In the genomic region with DNA sequence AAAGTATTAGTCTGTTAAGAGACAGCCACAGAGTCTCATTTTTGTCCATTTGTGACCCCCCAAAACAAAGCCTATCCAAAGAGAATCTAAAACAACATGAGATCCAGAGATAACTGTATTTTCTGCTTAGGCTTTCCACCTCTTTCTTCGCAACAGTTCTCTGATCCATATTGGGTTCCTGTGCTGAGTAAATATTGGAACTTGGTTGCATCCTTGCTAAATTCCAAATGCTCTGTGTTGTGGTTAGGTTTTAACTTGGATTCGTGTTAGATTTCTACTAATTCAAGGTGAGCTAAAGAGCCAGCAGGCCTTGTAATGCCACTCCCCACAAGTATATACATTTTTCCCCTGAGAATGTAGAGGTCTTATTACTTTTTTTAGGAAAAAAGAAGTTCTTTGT, we compare ENCODE assay signal across 3 cellular contexts.
TF ChIP-seq lines count a peak whose summit lies in the region.

No MANE protein-coding gene starts in this region.

TF ChIP-seq in liver, 16 proteins besides CTCF, POLR2A, EP300 and RAD21:
- TF ChIP-seq HNF4A (conservative IDR thresholded peaks at IDR 0.05) (peak in 1 of 2 donors; percentile 3), FOXA2 (IDR thresholded peaks at IDR 0.05) (peak; percentile 44), REST (IDR thresholded peaks at IDR 0.05) (no peak), RXRA (IDR thresholded peaks at IDR 0.05) (no peak), HNF4G (IDR thresholded peaks at IDR 0.05) (no peak), JUND (IDR thresholded peaks at IDR 0.05) (no peak), EGR1 (IDR thresholded peaks at IDR 0.05; ENCODE audit: low read depth in 2 of 2) (no peak), NR2F2 (IDR thresholded peaks at IDR 0.05) (no peak), TAF1 (conservative IDR thresholded peaks at IDR 0.05) (no peak), YY1 (IDR thresholded peaks at IDR 0.05) (no peak), GABPA (IDR thresholded peaks at IDR 0.05 in 1 of 2, conservative IDR thresholded peaks at IDR 0.05 in 1 of 2) (no peak), SP1 (IDR thresholded peaks at IDR 0.05) (no peak), FOXA1 (IDR thresholded peaks at IDR 0.05) (peak; percentile 42)
- TF ChIP-seq, protein P1, sequence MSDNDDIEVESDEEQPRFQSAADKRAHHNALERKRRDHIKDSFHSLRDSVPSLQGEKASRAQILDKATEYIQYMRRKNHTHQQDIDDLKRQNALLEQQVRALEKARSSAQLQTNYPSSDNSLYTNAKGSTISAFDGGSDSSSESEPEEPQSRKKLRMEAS (IDR thresholded peaks at IDR 0.05): no peak
- TF ChIP-seq, protein P2, sequence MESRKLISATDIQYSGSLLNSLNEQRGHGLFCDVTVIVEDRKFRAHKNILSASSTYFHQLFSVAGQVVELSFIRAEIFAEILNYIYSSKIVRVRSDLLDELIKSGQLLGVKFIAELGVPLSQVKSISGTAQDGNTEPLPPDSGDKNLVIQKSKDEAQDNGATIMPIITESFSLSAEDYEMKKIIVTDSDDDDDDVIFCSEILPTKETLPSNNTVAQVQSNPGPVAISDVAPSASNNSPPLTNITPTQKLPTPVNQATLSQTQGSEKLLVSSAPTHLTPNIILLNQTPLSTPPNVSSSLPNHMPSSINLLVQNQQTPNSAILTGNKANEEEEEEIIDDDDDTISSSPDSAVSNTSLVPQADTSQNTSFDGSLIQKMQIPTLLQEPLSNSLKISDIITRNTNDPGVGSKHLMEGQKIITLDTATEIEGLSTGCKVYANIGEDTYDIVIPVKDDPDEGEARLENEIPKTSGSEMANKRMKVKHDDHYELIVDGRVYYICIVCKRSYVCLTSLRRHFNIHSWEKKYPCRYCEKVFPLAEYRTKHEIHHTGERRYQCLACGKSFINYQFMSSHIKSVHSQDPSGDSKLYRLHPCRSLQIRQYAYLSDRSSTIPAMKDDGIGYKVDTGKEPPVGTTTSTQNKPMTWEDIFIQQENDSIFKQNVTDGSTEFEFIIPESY (IDR thresholded peaks at IDR 0.05): no peak
- TF ChIP-seq, protein P3, sequence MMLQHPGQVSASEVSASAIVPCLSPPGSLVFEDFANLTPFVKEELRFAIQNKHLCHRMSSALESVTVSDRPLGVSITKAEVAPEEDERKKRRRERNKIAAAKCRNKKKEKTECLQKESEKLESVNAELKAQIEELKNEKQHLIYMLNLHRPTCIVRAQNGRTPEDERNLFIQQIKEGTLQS (IDR thresholded peaks at IDR 0.05): no peak

TF ChIP-seq in HepG2, 621 proteins besides CTCF, POLR2A, EP300 and RAD21 (continues in another document):
- TF ChIP-seq ZNF275 (CRISPR knock-in tag; IDR thresholded peaks at IDR 0.05; ENCODE audit: borderline replicate concordance) (no peak), ZNF552 (CRISPR knock-in tag; IDR thresholded peaks at IDR 0.05; ENCODE audit: borderline replicate concordance) (no peak), IRF9 (CRISPR knock-in tag; IDR thresholded peaks at IDR 0.05; ENCODE audit: borderline replicate concordance) (no peak), MTERF4 (CRISPR knock-in tag; IDR thresholded peaks at IDR 0.05) (no peak), ELF3 (CRISPR knock-in tag; IDR thresholded peaks at IDR 0.05) (no peak), HIC2 (CRISPR knock-in tag; IDR thresholded peaks at IDR 0.05; ENCODE audit: low read depth) (no peak), RFXAP (CRISPR knock-in tag; IDR thresholded peaks at IDR 0.05; ENCODE audit: borderline replicate concordance) (no peak)
- TF ChIP-seq, protein P4, sequence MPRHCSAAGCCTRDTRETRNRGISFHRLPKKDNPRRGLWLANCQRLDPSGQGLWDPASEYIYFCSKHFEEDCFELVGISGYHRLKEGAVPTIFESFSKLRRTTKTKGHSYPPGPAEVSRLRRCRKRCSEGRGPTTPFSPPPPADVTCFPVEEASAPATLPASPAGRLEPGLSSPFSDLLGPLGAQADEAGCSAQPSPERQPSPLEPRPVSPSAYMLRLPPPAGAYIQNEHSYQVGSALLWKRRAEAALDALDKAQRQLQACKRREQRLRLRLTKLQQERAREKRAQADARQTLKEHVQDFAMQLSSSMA (CRISPR knock-in tag; IDR thresholded peaks at IDR 0.05): no peak
- TF ChIP-seq, protein P5, sequence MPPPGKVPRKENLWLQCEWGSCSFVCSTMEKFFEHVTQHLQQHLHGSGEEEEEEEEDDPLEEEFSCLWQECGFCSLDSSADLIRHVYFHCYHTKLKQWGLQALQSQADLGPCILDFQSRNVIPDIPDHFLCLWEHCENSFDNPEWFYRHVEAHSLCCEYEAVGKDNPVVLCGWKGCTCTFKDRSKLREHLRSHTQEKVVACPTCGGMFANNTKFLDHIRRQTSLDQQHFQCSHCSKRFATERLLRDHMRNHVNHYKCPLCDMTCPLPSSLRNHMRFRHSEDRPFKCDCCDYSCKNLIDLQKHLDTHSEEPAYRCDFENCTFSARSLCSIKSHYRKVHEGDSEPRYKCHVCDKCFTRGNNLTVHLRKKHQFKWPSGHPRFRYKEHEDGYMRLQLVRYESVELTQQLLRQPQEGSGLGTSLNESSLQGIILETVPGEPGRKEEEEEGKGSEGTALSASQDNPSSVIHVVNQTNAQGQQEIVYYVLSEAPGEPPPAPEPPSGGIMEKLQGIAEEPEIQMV (CRISPR knock-in tag; IDR thresholded peaks at IDR 0.05; ENCODE audit: low read depth): no peak
- TF ChIP-seq, protein P6, sequence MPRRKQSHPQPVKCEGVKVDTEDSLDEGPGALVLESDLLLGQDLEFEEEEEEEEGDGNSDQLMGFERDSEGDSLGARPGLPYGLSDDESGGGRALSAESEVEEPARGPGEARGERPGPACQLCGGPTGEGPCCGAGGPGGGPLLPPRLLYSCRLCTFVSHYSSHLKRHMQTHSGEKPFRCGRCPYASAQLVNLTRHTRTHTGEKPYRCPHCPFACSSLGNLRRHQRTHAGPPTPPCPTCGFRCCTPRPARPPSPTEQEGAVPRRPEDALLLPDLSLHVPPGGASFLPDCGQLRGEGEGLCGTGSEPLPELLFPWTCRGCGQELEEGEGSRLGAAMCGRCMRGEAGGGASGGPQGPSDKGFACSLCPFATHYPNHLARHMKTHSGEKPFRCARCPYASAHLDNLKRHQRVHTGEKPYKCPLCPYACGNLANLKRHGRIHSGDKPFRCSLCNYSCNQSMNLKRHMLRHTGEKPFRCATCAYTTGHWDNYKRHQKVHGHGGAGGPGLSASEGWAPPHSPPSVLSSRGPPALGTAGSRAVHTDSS (CRISPR knock-in tag; conservative IDR thresholded peaks at IDR 0.05): no peak

TF ChIP-seq in H1, 55 proteins besides CTCF, POLR2A, EP300 and RAD21:
- no peak for TF ChIP-seq FOSL1 (IDR thresholded peaks at IDR 0.05; ENCODE audit: insufficient read depth, low read depth, low read length)
- TF ChIP-seq HDAC6 (IDR thresholded peaks at IDR 0.05; ENCODE audit: low read depth, low read length): no peak
- no peak for TF ChIP-seq SRF (IDR thresholded peaks at IDR 0.05; ENCODE audit: low read depth, low read length)
- no peak for TF ChIP-seq PHF8 (conservative IDR thresholded peaks at IDR 0.05; ENCODE audit: low read depth, low read length)
- no peak for TF ChIP-seq CTBP2 (IDR thresholded peaks at IDR 0.05; ENCODE audit: borderline replicate concordance, insufficient read depth, insufficient read length, low read length)
- TF ChIP-seq, protein P3 (IDR thresholded peaks at IDR 0.05; ENCODE audit: insufficient read depth, low read depth, low read length): no peak
- no peak for TF ChIP-seq RFX5 (IDR thresholded peaks at IDR 0.05; ENCODE audit: borderline replicate concordance, low read depth, low read length)
- TF ChIP-seq NANOG (IDR thresholded peaks at IDR 0.05; ENCODE audit: insufficient read depth, low read depth, low read length, poor library complexity, severe bottlenecking): no peak
- no peak for TF ChIP-seq BACH1 (IDR thresholded peaks at IDR 0.05; ENCODE audit: low read length)
- TF ChIP-seq CHD1 (IDR thresholded peaks at IDR 0.05; ENCODE audit: low read depth, low read length): no peak
- TF ChIP-seq CHD2 (IDR thresholded peaks at IDR 0.05; ENCODE audit: low read length): no peak
- no peak for TF ChIP-seq JUND (IDR thresholded peaks at IDR 0.05; ENCODE audit: low read length)
- no peak for TF ChIP-seq SP2 (IDR thresholded peaks at IDR 0.05; ENCODE audit: low read length)
- no peak for TF ChIP-seq TCF12 (IDR thresholded peaks at IDR 0.05; ENCODE audit: low read depth, low read length)
- no peak for TF ChIP-seq BRCA1 (IDR thresholded peaks at IDR 0.05; ENCODE audit: low read depth, low read length)
- TF ChIP-seq SAP30 (IDR thresholded peaks at IDR 0.05; ENCODE audit: insufficient read depth, insufficient replicate concordance, low read length): no peak
